Comparison of ENCODE assay signal across 28 cellular contexts in genomic region chr10:124302951-124303505, GRCh38.
"Had no signal": no experiment of that assay in that cellular context is flagged by ENCODE, and none has a peak within 500 bp of the region (broad histone marks: within the 10 kb centered on the region; RNA-seq: fewer than 3 reads in every experiment).

No MANE protein-coding gene starts in this region.

- H3K9me3 Mint-ChIP-seq: central memory CD8-positive, alpha-beta T cell had no signal

- H3K4me3 Mint-ChIP-seq: activated CD4-positive, alpha-beta T cell treated with anti-CD3 and anti-CD28 coated beads, Interleukin-2, amount 10 ng/mL, durations not matched to agents 24 days and 14 days; activated CD8-positive, alpha-beta T cell treated with anti-CD3 and anti-CD28 coated beads for 36 hours; activated naive CD4-positive, alpha-beta T cell treated with anti-CD3 and anti-CD28 coated beads for 36 hours; activated T-cell treated with anti-CD3 and anti-CD28 coated beads, Interleukin-2, amount 50 U/mL, for 72 hours; activated T-helper 17 cell treated with anti-CD3 and anti-CD28 coated beads, Interleukin-2, amount 50 U/mL, for 72 hours; brain; central memory CD8-positive, alpha-beta T cell; T-helper 1 cell treated with Interleukin-12 subunit alpha and Interleukin-12 subunit beta and Interleukin-4 antibody, amounts not matched to agents 30 μg/mL and 1 μg/mL, for 36 hours; T-helper 2 cell treated with Interferon-gamma antibody and Interleukin-4, amounts not matched to agents 5 μg/mL and 100 μg/mL, for 36 hours had no signal

- H3K4me2 ChIP-seq: KMS-11, PC-9, SK-N-SH had no signal

- H3K27ac Mint-ChIP-seq: activated CD4-positive, alpha-beta T cell treated with anti-CD3 and anti-CD28 coated beads, Interleukin-2, amount 10 ng/mL, durations not matched to agents 24 days and 14 days; activated CD8-positive, alpha-beta T cell treated with anti-CD3 and anti-CD28 coated beads for 36 hours; activated naive CD4-positive, alpha-beta T cell treated with anti-CD3 and anti-CD28 coated beads for 36 hours; activated naive CD4-positive, alpha-beta T cell treated with anti-CD3 and anti-CD28 coated beads, Interleukin-2, amount 50 U/mL, for 72 hours; activated T-cell treated with anti-CD3 and anti-CD28 coated beads, Interleukin-2, amount 50 U/mL, for 72 hours; activated T-helper 17 cell treated with anti-CD3 and anti-CD28 coated beads, Interleukin-2, amount 50 U/mL, for 72 hours; brain; T-helper 1 cell treated with Interleukin-12 subunit alpha and Interleukin-12 subunit beta and Interleukin-4 antibody, amounts not matched to agents 30 μg/mL and 1 μg/mL, for 36 hours; T-helper 2 cell treated with Interferon-gamma antibody and Interleukin-4, amounts not matched to agents 5 μg/mL and 100 μg/mL, for 36 hours had no signal

- H3K4me1 Mint-ChIP-seq: activated CD4-positive, alpha-beta T cell treated with anti-CD3 and anti-CD28 coated beads, Interleukin-2, amount 10 ng/mL, durations not matched to agents 24 days and 14 days; activated T-helper 17 cell treated with anti-CD3 and anti-CD28 coated beads, Interleukin-2, amount 50 U/mL, for 72 hours; central memory CD8-positive, alpha-beta T cell had no signal

- H3K36me3 ChIP-seq: adrenal gland, SJSA1 had no signal

- H3K27ac ChIP-seq: adrenal gland, KMS-11, PC-9, RWPE1, SJSA1 had no signal

- H3K9me3 ChIP-seq: adrenal gland, SJSA1, SK-N-SH had no signal

- H3K4me1 ChIP-seq: adrenal gland, SJSA1 had no signal

- H3K27me3 Mint-ChIP-seq: activated CD4-positive, alpha-beta T cell treated with anti-CD3 and anti-CD28 coated beads, Interleukin-2, amount 10 ng/mL, durations not matched to agents 24 days and 14 days; activated CD8-positive, alpha-beta T cell treated with anti-CD3 and anti-CD28 coated beads for 36 hours had no signal

- H2AFZ ChIP-seq: PC-9 had no signal

- H3K27me3 ChIP-seq: adrenal gland, SJSA1 had no signal

- DNase-seq: activated CD4-positive, alpha-beta T cell treated with anti-CD3 and anti-CD28 coated beads, Interleukin-2, amount 10 ng/mL, durations not matched to agents 24 days and 14 days; activated CD4-positive, alpha-beta T cell treated with anti-CD3 and anti-CD28 coated beads, Interleukin-2, amount 50 U/mL, for 4 hours; activated CD8-positive, alpha-beta T cell treated with anti-CD3 and anti-CD28 coated beads for 36 hours; activated gamma-delta T cell treated with Interleukin-2 at 50 U/mL for 16 hours; activated naive CD4-positive, alpha-beta T cell treated with anti-CD3 and anti-CD28 coated beads for 36 hours; activated T-cell treated with anti-CD3 and anti-CD28 coated beads, Interleukin-2, amount 50 U/mL, for 1 hour; activated T-cell treated with anti-CD3 and anti-CD28 coated beads, Interleukin-2, amount 50 U/mL, for 72 hours; adrenal gland; MM.1S; MV-4-11; NCI-H1092; NCI-H1436 treated with DMSO at 0.1 percent for 48 hours; NCI-H1694 treated with DMSO at 0.1 percent for 48 hours; NCI-H2029; NCI-H345; NCI-H524 treated with DMSO at 0.1 percent for 48 hours; PC-9; SHP77 treated with DMSO at 0.1 percent for 48 hours; SK-N-SH had no signal

- ATAC-seq: activated CD8-positive, alpha-beta T cell treated with anti-CD3 and anti-CD28 coated beads for 36 hours; activated naive CD4-positive, alpha-beta T cell treated with anti-CD3 and anti-CD28 coated beads, Interleukin-2, amount 50 U/mL, for 72 hours; activated T-cell treated with anti-CD3 and anti-CD28 coated beads, Interleukin-2, amount 50 U/mL, for 72 hours; activated T-helper 17 cell treated with anti-CD3 and anti-CD28 coated beads, Interleukin-2, amount 50 U/mL, for 72 hours had no signal

- H3K4me3 ChIP-seq: adrenal gland, PC-9, SJSA1 had no signal

- H3K9ac ChIP-seq: KMS-11, SK-N-SH had no signal

- H3K36me3 Mint-ChIP-seq: brain had no signal
